ENCODE assay signal across 1 cellular context in genomic region chr7:45892407-45893035, GRCh38.
A peak's percentile ranks its signal among the peaks of the same experiment; 100 is the strongest.
TF ChIP-seq lines count a peak whose summit lies in the region.

No MANE protein-coding gene starts in this region.

TF ChIP-seq in HepG2, 621 proteins besides CTCF, POLR2A, EP300 and RAD21 (continued from another document and continues in another):
- no peak; the same call in 1 of the 2 replicates for TF ChIP-seq TFE3 (CRISPR knock-in tag; IDR thresholded peaks at IDR 0.05)
- 0 out of 2 replicates have a peak, but pooled peaks have one; percentile 36 for TF ChIP-seq TFAP4 (IDR thresholded peaks at IDR 0.05; ENCODE audit: borderline replicate concordance, low read depth)
- TF ChIP-seq ZNF232 (CRISPR knock-in tag; IDR thresholded peaks at IDR 0.05; ENCODE audit: borderline replicate concordance), result peak; percentile 94
- no peak; a peak in 1 of 4 replicates for TF ChIP-seq KLF16 (CRISPR knock-in tag; IDR thresholded peaks at IDR 0.05)
- no peak for TF ChIP-seq ATF2 (CRISPR knock-in tag; IDR thresholded peaks at IDR 0.05)
- peak; percentile 80 for TF ChIP-seq SKIL (CRISPR knock-in tag; IDR thresholded peaks at IDR 0.05; ENCODE audit: borderline replicate concordance)
- TF ChIP-seq MTA3 (CRISPR knock-in tag; IDR thresholded peaks at IDR 0.05), result no peak
- no peak for TF ChIP-seq HDAC6 (IDR thresholded peaks at IDR 0.05; ENCODE audit: low read depth, low read length)
- peak; percentile 79; the same call in 1 of the 2 replicates for TF ChIP-seq ZNF670 (CRISPR knock-in tag; IDR thresholded peaks at IDR 0.05; ENCODE audit: borderline replicate concordance)
- TF ChIP-seq CHD2 (IDR thresholded peaks at IDR 0.05; ENCODE audit: low read depth, low read length), result peak; percentile 17; the same call in 1 of the 2 replicates
- no peak for TF ChIP-seq ZKSCAN5 (CRISPR knock-in tag; IDR thresholded peaks at IDR 0.05)
- TF ChIP-seq ZNF234 (CRISPR knock-in tag; conservative IDR thresholded peaks at IDR 0.05), result no peak
- TF ChIP-seq SNAPC5 (CRISPR knock-in tag; IDR thresholded peaks at IDR 0.05; ENCODE audit: borderline replicate concordance), result no peak
- TF ChIP-seq E2F5 (CRISPR knock-in tag; conservative IDR thresholded peaks at IDR 0.05), result no peak
- no peak; the same call in none of the 2 replicates for TF ChIP-seq ZNF772 (CRISPR knock-in tag; IDR thresholded peaks at IDR 0.05)
- no peak for TF ChIP-seq ZNF784 (CRISPR knock-in tag; IDR thresholded peaks at IDR 0.05; ENCODE audit: borderline replicate concordance)
- TF ChIP-seq FLYWCH1 (CRISPR knock-in tag; IDR thresholded peaks at IDR 0.05), result no peak; the same call in none of the 2 replicates
- no peak for TF ChIP-seq ZKSCAN1 (IDR thresholded peaks at IDR 0.05; ENCODE audit: low read length)
- peak; percentile 98 for TF ChIP-seq POLR2AphosphoS2 (IDR thresholded peaks at IDR 0.05; ENCODE audit: low read depth, low read length)
- no peak for TF ChIP-seq ZNF770 (CRISPR knock-in tag; IDR thresholded peaks at IDR 0.05)
- no peak for TF ChIP-seq JUND (CRISPR knock-in tag; IDR thresholded peaks at IDR 0.05)
- no peak; the same call in 1 of the 2 replicates for TF ChIP-seq SMAD1 (CRISPR knock-in tag; IDR thresholded peaks at IDR 0.05; ENCODE audit: borderline replicate concordance, low read depth)
- TF ChIP-seq PHF21A (CRISPR knock-in tag; IDR thresholded peaks at IDR 0.05), result peak; percentile 41; the same call in 1 of the 2 replicates
- TF ChIP-seq ZNF564 (CRISPR knock-in tag; IDR thresholded peaks at IDR 0.05), result peak; percentile 64; the same call in 1 of the 2 replicates
- TF ChIP-seq SCMH1 (CRISPR knock-in tag; IDR thresholded peaks at IDR 0.05; ENCODE audit: borderline replicate concordance), result no peak
- TF ChIP-seq TSC22D2 (CRISPR knock-in tag; IDR thresholded peaks at IDR 0.05; ENCODE audit: borderline replicate concordance), result no peak
- peak; percentile 68 for TF ChIP-seq HMGXB3 (CRISPR knock-in tag; IDR thresholded peaks at IDR 0.05; ENCODE audit: borderline replicate concordance)
- TF ChIP-seq ZSCAN21 (CRISPR knock-in tag; IDR thresholded peaks at IDR 0.05; ENCODE audit: borderline replicate concordance), result peak; percentile 51; the same call in 1 of the 2 replicates
- no peak for TF ChIP-seq LRRFIP1 (CRISPR knock-in tag; conservative IDR thresholded peaks at IDR 0.05)
